Comparison of ENCODE assay signal across 1 cellular context in genomic region chr6:166532302-166532701, GRCh38.
TF ChIP-seq lines count a peak whose summit lies in the region.

No MANE protein-coding gene starts in this region.

TF ChIP-seq in HepG2, 621 proteins besides CTCF, POLR2A, EP300 and RAD21:
- TF ChIP-seq ATF6 (CRISPR knock-in tag; conservative IDR thresholded peaks at IDR 0.05): no peak
- TF ChIP-seq MNT (IDR thresholded peaks at IDR 0.05): peak; percentile 59; the same call in 1 of the 2 replicates
